Comparison of ENCODE assay signal across 19 cellular contexts in the genomic region with DNA sequence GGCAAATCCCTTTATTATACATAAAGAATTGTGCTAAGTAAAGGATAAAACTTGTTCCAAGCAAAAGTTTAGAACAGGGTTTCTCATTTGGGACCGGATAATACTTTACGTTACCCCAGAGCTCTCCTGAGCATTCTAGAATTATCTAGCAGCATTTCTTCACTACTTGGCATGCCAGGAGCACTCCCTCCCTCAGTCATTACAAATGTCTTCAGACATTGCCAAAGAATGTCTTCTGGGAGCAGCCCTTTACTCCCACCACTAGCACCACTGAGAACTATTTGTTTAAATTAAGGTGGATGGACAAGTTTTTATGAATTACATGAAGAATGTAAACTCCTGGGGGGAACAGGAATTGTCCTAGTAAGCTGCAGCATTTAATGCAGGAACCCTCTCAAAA.
"Had no signal": no experiment of that assay in that cellular context is flagged by ENCODE, and none has a peak within 500 bp of the region (broad histone marks: within the 10 kb centered on the region; RNA-seq: fewer than 3 reads in every experiment).

No MANE protein-coding gene starts in this region.

- H3K36me3 ChIP-seq: breast epithelium, esophagus muscularis mucosa, gastrocnemius medialis, pancreas, sigmoid colon, tibial artery had no signal

- H3K27me3 ChIP-seq: breast epithelium, esophagus muscularis mucosa, gastrocnemius medialis, pancreas, sigmoid colon, tibial artery had no signal

- ATAC-seq: activated CD4-positive, alpha-beta T cell treated with anti-CD3 and anti-CD28 coated beads for 36 hours; gastrocnemius medialis; naive thymus-derived CD4-positive, alpha-beta T cell; pancreas; WTC11 had no signal

- H3K4me1 ChIP-seq: breast epithelium, gastrocnemius medialis, pancreas had no signal

- H3K27ac ChIP-seq: breast epithelium, esophagus muscularis mucosa, gastrocnemius medialis, pancreas, sigmoid colon, tibial artery had no signal

- H3K9me3 ChIP-seq: breast epithelium, esophagus muscularis mucosa, gastrocnemius medialis, pancreas, sigmoid colon, tibial artery had no signal

- H3K4me3 ChIP-seq: breast epithelium, gastrocnemius medialis, pancreas, sigmoid colon, tibial artery had no signal

- DNase-seq: activated CD4-positive, alpha-beta T cell treated with anti-CD3 and anti-CD28 coated beads for 36 hours; activated CD4-positive, alpha-beta T cell treated with anti-CD3 and anti-CD28 coated beads, Interleukin-2, amount 50 U/mL, for 48 hours; activated naive CD4-positive, alpha-beta T cell treated with Interleukin-2 at 50 U/mL for 16 hours; activated naive CD8-positive, alpha-beta T cell treated with anti-CD3 and anti-CD28 coated beads, Interleukin-2, amount 10 ng/mL, durations not matched to agents 7 days and 5 days; activated T-cell treated with anti-CD3 and anti-CD28 coated beads for 4 hours; cerebellar nuclear complex; dermis blood vessel endothelial cell; effector memory CD4-positive, alpha-beta T cell; gastrocnemius medialis; head of caudate nucleus; naive thymus-derived CD4-positive, alpha-beta T cell; pancreas; sigmoid colon; stimulated activated naive CD4-positive, alpha-beta T cell treated with Interleukin-2 at 50 U/mL for 16 hours; substantia nigra; tibial artery had no signal
